9 cellular contexts compared by ENCODE assay signal in the genomic region with DNA sequence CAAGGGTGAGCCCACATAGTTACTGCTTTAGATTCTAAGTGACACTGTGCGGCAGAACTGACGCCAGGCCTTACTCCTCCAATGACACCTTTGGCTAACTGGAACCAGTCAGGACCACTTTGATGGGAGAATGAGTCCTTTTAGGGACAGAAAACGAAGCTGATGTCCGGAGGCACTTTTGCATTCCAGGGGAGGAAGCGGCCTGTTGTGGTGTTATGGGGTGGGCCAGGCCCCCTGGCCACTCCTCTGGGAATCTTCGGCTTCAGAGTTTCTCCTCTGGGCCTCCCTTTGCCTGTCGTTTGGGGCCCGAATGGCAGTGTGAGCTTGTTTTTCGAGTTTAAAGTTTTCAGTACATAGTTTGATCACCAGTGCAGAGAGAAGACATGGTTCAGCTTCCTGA.
DNase-seq lines count a peak whose midpoint lies in the region; ATAC-seq and TF ChIP-seq lines count a peak whose summit lies in the region.
"Had no signal": no experiment of that assay in that cellular context is flagged by ENCODE, and none has a peak within 500 bp of the region (broad histone marks: within the 10 kb centered on the region; RNA-seq: fewer than 3 reads in every experiment).

No MANE protein-coding gene starts in this region.

- H3K27ac ChIP-seq in left ventricle myocardium inferior (replicated peaks) (peak overlapping the region; percentile 74), vagina (peak overlapping the region; percentile 82), neural progenitor cell (no peak overlapping the region)
- H3K27ac ChIP-seq: SK-N-MC had no signal

- no peak overlapping the region for H3K4me2 ChIP-seq in neural progenitor cell

- intact Hi-C loops in left ventricle myocardium inferior (cut with micrococcal nuclease), result no loop called here
- intact Hi-C loops in left ventricle myocardium superior (cut with micrococcal nuclease), result no loop called here
- intact Hi-C loops in natural killer cell (cut with micrococcal nuclease), result loop anchor here (5.0 to 10.0 kb wide), 2 partner anchors 148 to 581 kb away; no protein-coding TSS in a partner anchor
- intact Hi-C loops in vagina (cut with DNase I), result no loop called here

- no peaks in the 10 kb centered on the region for H3K27me3 Mint-ChIP-seq in central memory CD8-positive, alpha-beta T cell
- no peaks in the 10 kb centered on the region for H3K27me3 Mint-ChIP-seq in natural killer cell (ENCODE audit: low read depth in 2 of 2)
- H3K27me3 Mint-ChIP-seq in neural progenitor cell (ENCODE audit: insufficient read depth, low read depth), result no peaks in the 10 kb centered on the region

- DNase-seq in left ventricle myocardium inferior, result no peak
- no peak for DNase-seq in left ventricle myocardium superior
- DNase-seq in central memory CD8-positive, alpha-beta T cell (ENCODE audit: low spot score in 2 of 2), result no peak
- DNase-seq in natural killer cell, result no peak
- DNase-seq in vagina (ENCODE audit: extremely low spot score in 2 of 2), result no peak
- DNase-seq in COLO829 (ENCODE audit: low spot score), result no peak
- DNase-seq in neural progenitor cell (ENCODE audit: low spot score), result no peak

- H3K4me1 ChIP-seq in left ventricle myocardium inferior, result peaks cover 80% of the 10 kb centered on the region
- H3K4me1 ChIP-seq in vagina, result peaks cover 63% of the 10 kb centered on the region
- H3K4me1 ChIP-seq in neural progenitor cell, result peaks cover 16% of the 10 kb centered on the region

- H3K9me3 ChIP-seq in left ventricle myocardium inferior (replicated peaks), result no peaks in the 10 kb centered on the region
- H3K9me3 ChIP-seq in vagina, result no peaks in the 10 kb centered on the region
- H3K9me3 ChIP-seq in neural progenitor cell (ENCODE audit: low read depth), result no peaks in the 10 kb centered on the region

- H3K4me3 ChIP-seq in left ventricle myocardium inferior, result no peak overlapping the region
- no peak overlapping the region for H3K4me3 ChIP-seq in vagina
- no peak overlapping the region for H3K4me3 ChIP-seq in neural progenitor cell
- H3K4me3 ChIP-seq: SK-N-MC had no signal

- no peaks in the 10 kb centered on the region for H3K9me3 Mint-ChIP-seq in central memory CD8-positive, alpha-beta T cell
- H3K9me3 Mint-ChIP-seq in natural killer cell (no peaks in the 10 kb centered on the region), neural progenitor cell (no peaks in the 10 kb centered on the region)

- no peak overlapping the region for H3K9ac ChIP-seq in neural progenitor cell

- peak overlapping the region; percentile 71 for H3K4me3 Mint-ChIP-seq in central memory CD8-positive, alpha-beta T cell
- H3K4me3 Mint-ChIP-seq in natural killer cell (peak overlapping the region; percentile 83), neural progenitor cell (no peak overlapping the region)

- H3K79me2 ChIP-seq in neural progenitor cell (ENCODE audit: low read depth), result no peaks in the 10 kb centered on the region

- ATAC-seq in left ventricle myocardium superior (no peak), natural killer cell (no peak), GM19035 (IDR thresholded peaks at IDR 0.05; ENCODE audit: unreplicated experiment) (no peak)
- ATAC-seq in central memory CD8-positive, alpha-beta T cell (replicated peaks; ENCODE audit: extremely low read depth, poor library complexity, severe bottlenecking), result no peak

- peaks cover 13% of the 10 kb centered on the region for H3F3A ChIP-seq in neural progenitor cell (ENCODE audit: low read depth)

- peak overlapping the region; percentile 94 for H3K27ac Mint-ChIP-seq in central memory CD8-positive, alpha-beta T cell (ENCODE audit: low read depth)
- peak overlapping the region; percentile 94 to 98 for H3K27ac Mint-ChIP-seq in natural killer cell
- H3K27ac Mint-ChIP-seq in neural progenitor cell, result no peak overlapping the region

- H3K36me3 Mint-ChIP-seq in central memory CD8-positive, alpha-beta T cell (ENCODE audit: insufficient read depth), result peaks cover 71% of the 10 kb centered on the region
- H3K36me3 Mint-ChIP-seq in natural killer cell (peaks cover 7% of the 10 kb centered on the region), neural progenitor cell (no peaks in the 10 kb centered on the region)

- H3K27me3 ChIP-seq in left ventricle myocardium inferior (ENCODE audit: low read depth), result no peaks in the 10 kb centered on the region
- no peaks in the 10 kb centered on the region for H3K27me3 ChIP-seq in vagina
- H3K27me3 ChIP-seq in neural progenitor cell, result no peaks in the 10 kb centered on the region

- H2AFZ ChIP-seq in neural progenitor cell (replicated peaks), result no peak overlapping the region

- H3K4me1 Mint-ChIP-seq in central memory CD8-positive, alpha-beta T cell, result peaks cover 95% of the 10 kb centered on the region
- peaks cover 100% of the 10 kb centered on the region in 2 donors for H3K4me1 Mint-ChIP-seq in natural killer cell
- H3K4me1 Mint-ChIP-seq in neural progenitor cell, result peaks cover 32% of the 10 kb centered on the region

- no peaks in the 10 kb centered on the region for H4K20me1 ChIP-seq in neural progenitor cell (ENCODE audit: low read depth)

- no peak for TF ChIP-seq POLR2A in vagina (IDR thresholded peaks at IDR 0.05)

- H3K36me3 ChIP-seq in left ventricle myocardium inferior (peaks cover 12% of the 10 kb centered on the region), vagina (no peaks in the 10 kb centered on the region), neural progenitor cell (no peaks in the 10 kb centered on the region)

- TF ChIP-seq CTCF in left ventricle myocardium inferior (IDR thresholded peaks at IDR 0.05; ENCODE audit: borderline replicate concordance) (no peak), natural killer cell (IDR thresholded peaks at IDR 0.05) (no peak), vagina (IDR thresholded peaks at IDR 0.05) (no peak), neural progenitor cell (IDR thresholded peaks at IDR 0.05) (no peak)
